1 cellular context compared by ENCODE assay signal in the genomic region with DNA sequence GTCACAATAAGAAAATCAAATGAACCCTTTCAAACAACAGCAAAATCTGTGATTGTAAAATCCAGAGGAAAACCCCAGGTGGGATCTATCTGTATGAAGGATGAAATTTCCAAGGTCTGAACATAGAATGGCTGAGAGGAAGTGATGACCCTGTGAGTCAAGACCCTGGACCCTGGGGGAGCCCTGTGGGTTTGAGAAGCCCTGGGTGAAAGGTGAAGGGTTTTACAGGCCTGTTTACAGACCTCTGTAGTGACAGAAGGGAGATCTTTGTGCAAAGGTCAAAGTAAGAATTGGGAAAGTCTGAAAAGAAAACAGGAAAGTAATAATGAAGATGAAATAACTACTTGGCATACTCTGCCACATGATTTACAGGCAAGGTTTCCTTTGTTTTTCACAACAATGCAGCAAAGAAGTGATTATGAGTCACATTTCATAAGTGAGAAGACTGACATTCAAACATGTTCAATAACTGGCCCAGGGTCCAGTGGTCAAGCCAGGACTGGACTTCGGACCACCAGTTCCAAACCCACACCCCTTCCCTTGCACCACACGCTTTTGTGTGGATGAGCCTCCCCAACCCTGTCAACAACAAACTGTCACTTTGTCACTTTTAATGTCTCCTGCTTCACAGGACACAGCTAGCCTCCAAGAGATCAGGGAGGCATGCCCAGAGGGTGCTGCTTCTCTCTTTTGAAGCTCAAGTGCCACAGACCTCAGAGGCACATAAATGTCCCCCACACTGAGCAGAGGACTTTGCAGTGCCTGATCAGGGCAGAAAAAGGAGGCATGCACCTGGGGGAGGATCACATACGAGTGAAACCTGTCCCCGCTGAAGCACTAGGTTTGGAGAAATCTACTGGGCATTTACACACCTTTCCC.
TF ChIP-seq lines count a peak whose summit lies in the region.

No MANE protein-coding gene starts in this region.

TF ChIP-seq in HepG2, 621 proteins besides CTCF, POLR2A, EP300 and RAD21 (continued from another document):
- TF ChIP-seq, protein P1, sequence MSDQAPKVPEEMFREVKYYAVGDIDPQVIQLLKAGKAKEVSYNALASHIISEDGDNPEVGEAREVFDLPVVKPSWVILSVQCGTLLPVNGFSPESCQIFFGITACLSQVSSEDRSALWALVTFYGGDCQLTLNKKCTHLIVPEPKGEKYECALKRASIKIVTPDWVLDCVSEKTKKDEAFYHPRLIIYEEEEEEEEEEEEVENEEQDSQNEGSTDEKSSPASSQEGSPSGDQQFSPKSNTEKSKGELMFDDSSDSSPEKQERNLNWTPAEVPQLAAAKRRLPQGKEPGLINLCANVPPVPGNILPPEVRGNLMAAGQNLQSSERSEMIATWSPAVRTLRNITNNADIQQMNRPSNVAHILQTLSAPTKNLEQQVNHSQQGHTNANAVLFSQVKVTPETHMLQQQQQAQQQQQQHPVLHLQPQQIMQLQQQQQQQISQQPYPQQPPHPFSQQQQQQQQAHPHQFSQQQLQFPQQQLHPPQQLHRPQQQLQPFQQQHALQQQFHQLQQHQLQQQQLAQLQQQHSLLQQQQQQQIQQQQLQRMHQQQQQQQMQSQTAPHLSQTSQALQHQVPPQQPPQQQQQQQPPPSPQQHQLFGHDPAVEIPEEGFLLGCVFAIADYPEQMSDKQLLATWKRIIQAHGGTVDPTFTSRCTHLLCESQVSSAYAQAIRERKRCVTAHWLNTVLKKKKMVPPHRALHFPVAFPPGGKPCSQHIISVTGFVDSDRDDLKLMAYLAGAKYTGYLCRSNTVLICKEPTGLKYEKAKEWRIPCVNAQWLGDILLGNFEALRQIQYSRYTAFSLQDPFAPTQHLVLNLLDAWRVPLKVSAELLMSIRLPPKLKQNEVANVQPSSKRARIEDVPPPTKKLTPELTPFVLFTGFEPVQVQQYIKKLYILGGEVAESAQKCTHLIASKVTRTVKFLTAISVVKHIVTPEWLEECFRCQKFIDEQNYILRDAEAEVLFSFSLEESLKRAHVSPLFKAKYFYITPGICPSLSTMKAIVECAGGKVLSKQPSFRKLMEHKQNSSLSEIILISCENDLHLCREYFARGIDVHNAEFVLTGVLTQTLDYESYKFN (CRISPR knock-in tag; conservative IDR thresholded peaks at IDR 0.05): peak; percentile 56
- TF ChIP-seq, protein P2, sequence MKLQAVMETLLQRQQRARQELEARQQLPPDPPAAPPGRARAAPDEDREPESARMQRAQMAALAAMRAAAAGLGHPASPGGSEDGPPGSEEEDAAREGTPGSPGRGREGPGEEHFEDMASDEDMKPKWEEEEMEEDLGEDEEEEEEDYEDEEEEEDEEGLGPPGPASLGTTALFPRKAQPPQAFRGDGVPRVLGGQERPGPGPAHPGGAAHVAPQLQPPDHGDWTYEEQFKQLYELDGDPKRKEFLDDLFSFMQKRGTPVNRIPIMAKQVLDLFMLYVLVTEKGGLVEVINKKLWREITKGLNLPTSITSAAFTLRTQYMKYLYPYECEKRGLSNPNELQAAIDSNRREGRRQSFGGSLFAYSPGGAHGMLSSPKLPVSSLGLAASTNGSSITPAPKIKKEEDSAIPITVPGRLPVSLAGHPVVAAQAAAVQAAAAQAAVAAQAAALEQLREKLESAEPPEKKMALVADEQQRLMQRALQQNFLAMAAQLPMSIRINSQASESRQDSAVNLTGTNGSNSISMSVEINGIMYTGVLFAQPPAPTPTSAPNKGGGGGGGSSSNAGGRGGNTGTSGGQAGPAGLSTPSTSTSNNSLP (IDR thresholded peaks at IDR 0.05; ENCODE audit: low read depth, low read length): peak; percentile 34; the same call in 1 of the 2 replicates
- TF ChIP-seq ZNF138 (CRISPR knock-in tag; IDR thresholded peaks at IDR 0.05; ENCODE audit: low read depth): no peak
- TF ChIP-seq ZNF879 (CRISPR knock-in tag; IDR thresholded peaks at IDR 0.05): no peak
- TF ChIP-seq, protein P3, sequence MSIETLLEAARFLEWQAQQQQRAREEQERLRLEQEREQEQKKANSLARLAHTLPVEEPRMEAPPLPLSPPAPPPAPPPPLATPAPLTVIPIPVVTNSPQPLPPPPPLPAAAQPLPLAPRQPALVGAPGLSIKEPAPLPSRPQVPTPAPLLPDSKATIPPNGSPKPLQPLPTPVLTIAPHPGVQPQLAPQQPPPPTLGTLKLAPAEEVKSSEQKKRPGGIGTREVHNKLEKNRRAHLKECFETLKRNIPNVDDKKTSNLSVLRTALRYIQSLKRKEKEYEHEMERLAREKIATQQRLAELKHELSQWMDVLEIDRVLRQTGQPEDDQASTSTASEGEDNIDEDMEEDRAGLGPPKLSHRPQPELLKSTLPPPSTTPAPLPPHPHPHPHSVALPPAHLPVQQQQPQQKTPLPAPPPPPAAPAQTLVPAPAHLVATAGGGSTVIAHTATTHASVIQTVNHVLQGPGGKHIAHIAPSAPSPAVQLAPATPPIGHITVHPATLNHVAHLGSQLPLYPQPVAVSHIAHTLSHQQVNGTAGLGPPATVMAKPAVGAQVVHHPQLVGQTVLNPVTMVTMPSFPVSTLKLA (IDR thresholded peaks at IDR 0.05): no peak
- peak; percentile 68; the same call in 1 of the 2 replicates for TF ChIP-seq SOX5 (CRISPR knock-in tag; IDR thresholded peaks at IDR 0.05; ENCODE audit: borderline replicate concordance)
- TF ChIP-seq ESRRA (CRISPR knock-in tag; IDR thresholded peaks at IDR 0.05; ENCODE audit: low read depth): peak; percentile 47; the same call in 1 of the 2 replicates
- no peak for TF ChIP-seq ZNF841 (CRISPR knock-in tag; IDR thresholded peaks at IDR 0.05; ENCODE audit: borderline replicate concordance)
- TF ChIP-seq DPF2 (CRISPR knock-in tag; IDR thresholded peaks at IDR 0.05; ENCODE audit: borderline replicate concordance, low read depth): no peak
- TF ChIP-seq BRCA1 (CRISPR knock-in tag; IDR thresholded peaks at IDR 0.05): no peak
- no peak for TF ChIP-seq ZNF34 (CRISPR knock-in tag; IDR thresholded peaks at IDR 0.05; ENCODE audit: borderline replicate concordance)
- TF ChIP-seq ZBTB7A (CRISPR knock-in tag; IDR thresholded peaks at IDR 0.05): peak; percentile 15; the same call in 1 of the 2 replicates
- TF ChIP-seq BHLHE40 (IDR thresholded peaks at IDR 0.05; ENCODE audit: low read length): no peak
- no peak for TF ChIP-seq ARNTL (CRISPR knock-in tag; IDR thresholded peaks at IDR 0.05)
- TF ChIP-seq ZFP62 (CRISPR knock-in tag; IDR thresholded peaks at IDR 0.05): no peak
- peak; percentile 37; the same call in 1 of the 2 replicates for TF ChIP-seq RXRB (CRISPR knock-in tag; IDR thresholded peaks at IDR 0.05; ENCODE audit: borderline replicate concordance)
- no peak for TF ChIP-seq ZNF546 (CRISPR knock-in tag; conservative IDR thresholded peaks at IDR 0.05)
- 0 out of 2 replicates have a peak, but pooled peaks have one; percentile 9 for TF ChIP-seq FOXA3 (CRISPR knock-in tag; IDR thresholded peaks at IDR 0.05)
- no peak for TF ChIP-seq ZNF383 (CRISPR knock-in tag; IDR thresholded peaks at IDR 0.05; ENCODE audit: borderline replicate concordance)
- no peak for TF ChIP-seq ZNF143 (CRISPR knock-in tag; IDR thresholded peaks at IDR 0.05)
- TF ChIP-seq ZNF12 (CRISPR knock-in tag; IDR thresholded peaks at IDR 0.05): no peak
- 0 out of 2 replicates have a peak, but pooled peaks have one; percentile 17 for TF ChIP-seq TRIM24 (CRISPR knock-in tag; IDR thresholded peaks at IDR 0.05)
- TF ChIP-seq NPAS2 (CRISPR knock-in tag; IDR thresholded peaks at IDR 0.05; ENCODE audit: borderline replicate concordance): no peak
- peak; percentile 93 for TF ChIP-seq SALL1 (CRISPR knock-in tag; IDR thresholded peaks at IDR 0.05)
- TF ChIP-seq ZNF33A (CRISPR knock-in tag; IDR thresholded peaks at IDR 0.05; ENCODE audit: borderline replicate concordance): no peak
- TF ChIP-seq TEAD2 (CRISPR knock-in tag; IDR thresholded peaks at IDR 0.05): no peak
- peak; percentile 52; the same call in 1 of the 2 replicates for TF ChIP-seq NCOR1 (IDR thresholded peaks at IDR 0.05; ENCODE audit: borderline replicate concordance, low read length)
- no peak for TF ChIP-seq ZSCAN22 (CRISPR knock-in tag; IDR thresholded peaks at IDR 0.05)
- TF ChIP-seq ZNF777 (CRISPR knock-in tag; IDR thresholded peaks at IDR 0.05): no peak
- TF ChIP-seq, protein P4, sequence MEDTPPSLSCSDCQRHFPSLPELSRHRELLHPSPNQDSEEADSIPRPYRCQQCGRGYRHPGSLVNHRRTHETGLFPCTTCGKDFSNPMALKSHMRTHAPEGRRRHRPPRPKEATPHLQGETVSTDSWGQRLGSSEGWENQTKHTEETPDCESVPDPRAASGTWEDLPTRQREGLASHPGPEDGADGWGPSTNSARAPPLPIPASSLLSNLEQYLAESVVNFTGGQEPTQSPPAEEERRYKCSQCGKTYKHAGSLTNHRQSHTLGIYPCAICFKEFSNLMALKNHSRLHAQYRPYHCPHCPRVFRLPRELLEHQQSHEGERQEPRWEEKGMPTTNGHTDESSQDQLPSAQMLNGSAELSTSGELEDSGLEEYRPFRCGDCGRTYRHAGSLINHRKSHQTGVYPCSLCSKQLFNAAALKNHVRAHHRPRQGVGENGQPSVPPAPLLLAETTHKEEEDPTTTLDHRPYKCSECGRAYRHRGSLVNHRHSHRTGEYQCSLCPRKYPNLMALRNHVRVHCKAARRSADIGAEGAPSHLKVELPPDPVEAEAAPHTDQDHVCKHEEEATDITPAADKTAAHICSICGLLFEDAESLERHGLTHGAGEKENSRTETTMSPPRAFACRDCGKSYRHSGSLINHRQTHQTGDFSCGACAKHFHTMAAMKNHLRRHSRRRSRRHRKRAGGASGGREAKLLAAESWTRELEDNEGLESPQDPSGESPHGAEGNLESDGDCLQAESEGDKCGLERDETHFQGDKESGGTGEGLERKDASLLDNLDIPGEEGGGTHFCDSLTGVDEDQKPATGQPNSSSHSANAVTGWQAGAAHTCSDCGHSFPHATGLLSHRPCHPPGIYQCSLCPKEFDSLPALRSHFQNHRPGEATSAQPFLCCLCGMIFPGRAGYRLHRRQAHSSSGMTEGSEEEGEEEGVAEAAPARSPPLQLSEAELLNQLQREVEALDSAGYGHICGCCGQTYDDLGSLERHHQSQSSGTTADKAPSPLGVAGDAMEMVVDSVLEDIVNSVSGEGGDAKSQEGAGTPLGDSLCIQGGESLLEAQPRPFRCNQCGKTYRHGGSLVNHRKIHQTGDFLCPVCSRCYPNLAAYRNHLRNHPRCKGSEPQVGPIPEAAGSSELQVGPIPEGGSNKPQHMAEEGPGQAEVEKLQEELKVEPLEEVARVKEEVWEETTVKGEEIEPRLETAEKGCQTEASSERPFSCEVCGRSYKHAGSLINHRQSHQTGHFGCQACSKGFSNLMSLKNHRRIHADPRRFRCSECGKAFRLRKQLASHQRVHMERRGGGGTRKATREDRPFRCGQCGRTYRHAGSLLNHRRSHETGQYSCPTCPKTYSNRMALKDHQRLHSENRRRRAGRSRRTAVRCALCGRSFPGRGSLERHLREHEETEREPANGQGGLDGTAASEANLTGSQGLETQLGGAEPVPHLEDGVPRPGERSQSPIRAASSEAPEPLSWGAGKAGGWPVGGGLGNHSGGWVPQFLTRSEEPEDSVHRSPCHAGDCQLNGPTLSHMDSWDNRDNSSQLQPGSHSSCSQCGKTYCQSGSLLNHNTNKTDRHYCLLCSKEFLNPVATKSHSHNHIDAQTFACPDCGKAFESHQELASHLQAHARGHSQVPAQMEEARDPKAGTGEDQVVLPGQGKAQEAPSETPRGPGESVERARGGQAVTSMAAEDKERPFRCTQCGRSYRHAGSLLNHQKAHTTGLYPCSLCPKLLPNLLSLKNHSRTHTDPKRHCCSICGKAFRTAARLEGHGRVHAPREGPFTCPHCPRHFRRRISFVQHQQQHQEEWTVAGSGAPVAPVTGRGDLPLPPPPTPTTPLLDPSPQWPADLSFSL (CRISPR knock-in tag; IDR thresholded peaks at IDR 0.05): peak; percentile 31; the same call in 1 of the 2 replicates
- no peak for TF ChIP-seq TCF7L2 (IDR thresholded peaks at IDR 0.05; ENCODE audit: low read depth, low read length)
- TF ChIP-seq PPARG (CRISPR knock-in tag; conservative IDR thresholded peaks at IDR 0.05): peak; percentile 67
- TF ChIP-seq POGZ (CRISPR knock-in tag; IDR thresholded peaks at IDR 0.05): 0 out of 2 replicates have a peak, but pooled peaks have one; percentile 16
- TF ChIP-seq, protein P5, sequence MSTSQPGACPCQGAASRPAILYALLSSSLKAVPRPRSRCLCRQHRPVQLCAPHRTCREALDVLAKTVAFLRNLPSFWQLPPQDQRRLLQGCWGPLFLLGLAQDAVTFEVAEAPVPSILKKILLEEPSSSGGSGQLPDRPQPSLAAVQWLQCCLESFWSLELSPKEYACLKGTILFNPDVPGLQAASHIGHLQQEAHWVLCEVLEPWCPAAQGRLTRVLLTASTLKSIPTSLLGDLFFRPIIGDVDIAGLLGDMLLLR (CRISPR knock-in tag; IDR thresholded peaks at IDR 0.05): no peak
- no peak for TF ChIP-seq ETV6 (CRISPR knock-in tag; conservative IDR thresholded peaks at IDR 0.05)
- TF ChIP-seq ONECUT2 (CRISPR knock-in tag; IDR thresholded peaks at IDR 0.05): no peak
- no peak for TF ChIP-seq ZNF713 (CRISPR knock-in tag; IDR thresholded peaks at IDR 0.05)
- TF ChIP-seq ZFYVE20 (CRISPR knock-in tag; IDR thresholded peaks at IDR 0.05; ENCODE audit: borderline replicate concordance, low read depth): no peak
- TF ChIP-seq, protein P6, sequence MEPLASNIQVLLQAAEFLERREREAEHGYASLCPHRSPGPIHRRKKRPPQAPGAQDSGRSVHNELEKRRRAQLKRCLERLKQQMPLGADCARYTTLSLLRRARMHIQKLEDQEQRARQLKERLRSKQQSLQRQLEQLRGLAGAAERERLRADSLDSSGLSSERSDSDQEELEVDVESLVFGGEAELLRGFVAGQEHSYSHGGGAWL (CRISPR knock-in tag; IDR thresholded peaks at IDR 0.05): no peak
- TF ChIP-seq RFX3 (CRISPR knock-in tag; IDR thresholded peaks at IDR 0.05): no peak
- TF ChIP-seq SOX13 (IDR thresholded peaks at IDR 0.05): 0 out of 2 replicates have a peak, but pooled peaks have one; percentile 30
- peak in 1 of 2 experiments; percentile 34; a peak in 1 of 4 replicates for TF ChIP-seq SOX13 (CRISPR knock-in tag; conservative IDR thresholded peaks at IDR 0.05 in 1 of 2, IDR thresholded peaks at IDR 0.05 in 1 of 2)
- TF ChIP-seq, protein P7, sequence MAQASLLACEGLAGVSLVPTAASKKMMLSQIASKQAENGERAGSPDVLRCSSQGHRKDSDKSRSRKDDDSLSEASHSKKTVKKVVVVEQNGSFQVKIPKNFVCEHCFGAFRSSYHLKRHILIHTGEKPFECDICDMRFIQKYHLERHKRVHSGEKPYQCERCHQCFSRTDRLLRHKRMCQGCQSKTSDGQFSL (CRISPR knock-in tag; IDR thresholded peaks at IDR 0.05): no peak
- TF ChIP-seq SNAPC2 (CRISPR knock-in tag; IDR thresholded peaks at IDR 0.05): no peak
- TF ChIP-seq FOXO1 (CRISPR knock-in tag; IDR thresholded peaks at IDR 0.05): no peak
- TF ChIP-seq ZBTB1 (CRISPR knock-in tag; IDR thresholded peaks at IDR 0.05; ENCODE audit: borderline replicate concordance): no peak
